In genomic region chr3:177109688-177110087, GRCh38 we compare ENCODE assay signal across 11 cellular contexts.
DNase-seq lines count a peak whose midpoint lies in the region; ATAC-seq and TF ChIP-seq lines count a peak whose summit lies in the region.
"Had no signal": no experiment of that assay in that cellular context is flagged by ENCODE, and none has a peak within 500 bp of the region (broad histone marks: within the 10 kb centered on the region; RNA-seq: fewer than 3 reads in every experiment).

No MANE protein-coding gene starts in this region.

- H3K4me1 Mint-ChIP-seq in T-cell, result peaks cover 79 to 83% (median 82%) of the 10 kb centered on the region in 3 donors

- H3K27me3 Mint-ChIP-seq in T-cell, result no peaks in the 10 kb centered on the region

- H3K36me3 ChIP-seq in neutrophil, result no peaks in the 10 kb centered on the region
- H3K36me3 ChIP-seq: upper lobe of left lung had no signal

- no peaks in the 10 kb centered on the region for H3K9me3 ChIP-seq in neutrophil
- H3K9me3 ChIP-seq: upper lobe of left lung had no signal

- peaks cover 4% of the 10 kb centered on the region for H3K36me3 Mint-ChIP-seq in T-cell

- ATAC-seq in HG02798 (IDR thresholded peaks at IDR 0.05; ENCODE audit: poor library complexity, unreplicated experiment) (peak; percentile 42), T-cell (replicated peaks in 1 of 4) (peak; percentile 66 to 96 (median 74))
- ATAC-seq: HCT116 had no signal

- peak overlapping the region; percentile 83 to 87 for H3K27ac Mint-ChIP-seq in T-cell

- H3K4me3 Mint-ChIP-seq in T-cell, result peak overlapping the region; percentile 22 to 51 (median 40)

- H3K9me3 Mint-ChIP-seq in T-cell, result no peaks in the 10 kb centered on the region

- POLR2A ChIA-PET in T-cell (lab: Charles Lee), result interaction anchor here (0.5 to 0.8 kb wide), 3 partner anchors 19 to 713 kb away, joined by 3 to 11 read pairs (median 5); no protein-coding TSS in a partner anchor

- no peak overlapping the region for H3K4me3 ChIP-seq in neutrophil (ENCODE audit: low read depth in 1 of 2, low read length in 1 of 2)
- H3K4me3 ChIP-seq: upper lobe of left lung had no signal

- H3K4me1 ChIP-seq in neutrophil (ENCODE audit: control insufficient read depth in 1 of 2, insufficient read depth in 1 of 2, low read depth in 1 of 2, low read length in 1 of 2), result peaks cover 22 to 33% of the 10 kb centered on the region in 2 experiments

- intact Hi-C loops in posterior cingulate gyrus (cut with DNase I), result no loop called here

- DNase-seq in NOMO-1 treated with DMSO at 0.1 percent for 48 hours (lab: John Stamatoyannopoulos, UW; ENCODE audit: unreplicated experiment) (peak; percentile 51), NOMO-1 treated with dmso at 0.1 percent for 144 hours (lab: John Stamatoyannopoulos, UW; ENCODE audit: unreplicated experiment) (no peak), T-cell (peak in 6 of 34 experiments; percentile 5 to 36 (median 15)), posterior cingulate gyrus (no peak), COLO668 (lab: John Stamatoyannopoulos, UW; ENCODE audit: unreplicated experiment) (no peak)
- no peak for DNase-seq in activated CD4-positive, CD25-positive, alpha-beta regulatory T cell (lab: John Stamatoyannopoulos, UW)
- DNase-seq: activated CD4-positive, alpha-beta T cell treated with anti-CD3 and anti-CD28 coated beads, Interleukin-2, amount 50 U/mL, for 48 hours; upper lobe of left lung had no signal

- peak overlapping the region; percentile 69 for H3K27ac ChIP-seq in neutrophil

- TF ChIP-seq CTCF in neutrophil (IDR thresholded peaks at IDR 0.05), result no peak

- CTCF ChIA-PET in T-cell (lab: Charles Lee), result interaction anchor here (0.5 to 1.4 kb wide), 3 partner anchors 83 to 89 kb away, joined by 3 read pairs; no protein-coding TSS in a partner anchor

- H3K27me3 ChIP-seq in neutrophil, result no peaks in the 10 kb centered on the region
- H3K27me3 ChIP-seq: upper lobe of left lung had no signal
